8 cellular contexts compared by ENCODE assay signal in the genomic region with DNA sequence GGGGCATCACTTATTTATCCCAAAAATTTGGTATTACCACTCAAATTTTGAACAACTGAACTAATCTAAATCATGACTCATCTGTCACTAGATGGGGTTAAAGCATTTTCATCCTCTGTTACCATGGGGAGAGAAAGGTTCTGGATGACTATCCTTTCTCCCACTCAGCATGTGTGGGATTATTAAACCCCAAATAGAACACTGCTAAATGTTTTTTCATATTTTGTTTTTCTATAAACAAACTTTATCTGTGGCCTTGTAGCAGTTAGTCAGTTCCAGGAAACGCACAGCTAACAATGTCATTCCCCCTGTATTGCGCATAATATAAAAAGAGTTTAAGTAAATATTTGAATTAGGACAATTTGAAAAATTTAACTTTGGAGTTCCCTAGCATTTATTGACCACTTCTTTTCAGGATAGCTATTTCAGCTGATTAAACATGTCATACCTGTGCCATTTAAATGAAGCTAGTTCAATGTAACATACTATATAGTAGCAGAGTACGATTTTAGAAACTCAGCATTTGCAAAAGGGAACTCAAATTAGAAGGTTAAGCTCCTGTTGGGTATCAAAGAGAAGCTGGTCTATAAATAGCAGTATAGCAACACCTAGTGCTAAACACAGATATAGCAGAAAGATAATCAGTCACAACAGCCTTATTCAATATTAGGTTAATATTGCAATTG. TPM values are rescaled to one million over a fixed set of nuclear protein-coding genes. Genes with fewer than 3 reads are reported as not detected.
DNase-seq lines count a peak whose midpoint lies in the region; ATAC-seq, FAIRE-seq and TF ChIP-seq lines count a peak whose summit lies in the region.

No MANE protein-coding gene starts in this region.

- intact Hi-C loops in left lung (cut with DNase I) = no loop called here

- no peaks in the 10 kb centered on the region for H3K9me3 Mint-ChIP-seq in activated CD4-positive, alpha-beta memory T cell treated with anti-CD3 and anti-CD28 coated beads, Interleukin-2, amount 10 ng/mL, durations not matched to agents 7 days and 5 days

- no peak for TF ChIP-seq POLR2A in A549 (IDR thresholded peaks at IDR 0.05; ENCODE audit: low read length)

- peak; percentile 66 to 72 for TF ChIP-seq RAD21 in A549 (conservative IDR thresholded peaks at IDR 0.05 in 1 of 2, IDR thresholded peaks at IDR 0.05 in 1 of 2)

- H3K4me1 ChIP-seq in A549 (peaks cover 63% of the 10 kb centered on the region), left lung (peaks cover 14 to 55% of the 10 kb centered on the region in 2 donors)

- DNase-seq in A549 (ENCODE audit: low read depth in 1 of 2, low spot score in 1 of 2) (peak in 1 of 2 experiments; percentile 66), Kasumi-1 (lab: John Stamatoyannopoulos, UW) (peak; percentile 76 to 85), left lung (no peak)
- no peak for DNase-seq in activated CD4-positive, alpha-beta memory T cell treated with anti-CD3 and anti-CD28 coated beads, Interleukin-2, amount 10 ng/mL, durations not matched to agents 7 days and 5 days
- DNase-seq in NK-92 treated with Interleukin-12 subunit alpha and Interleukin-12 subunit beta, amount 100 ng/mL, for 24 hours (lab: John Stamatoyannopoulos, UW) = no peak

- no peak overlapping the region for H3K27ac Mint-ChIP-seq in activated CD4-positive, alpha-beta memory T cell treated with anti-CD3 and anti-CD28 coated beads, Interleukin-2, amount 10 ng/mL, durations not matched to agents 7 days and 5 days

- H3K4me3 Mint-ChIP-seq in activated CD4-positive, alpha-beta memory T cell treated with anti-CD3 and anti-CD28 coated beads, Interleukin-2, amount 10 ng/mL, durations not matched to agents 7 days and 5 days = no peak overlapping the region

- 4% methylated on average over 3 of the region's 3 CpGs for WGBS in A549 (ENCODE audit: missing lambda C conversion rate)

- TF ChIP-seq CTCF in A549 (IDR thresholded peaks at IDR 0.05) (peak; percentile 50), GM12875 (IDR thresholded peaks at IDR 0.05; ENCODE audit: borderline replicate concordance, insufficient read depth, low read depth, low read length) (peak; percentile 18; the same call in 1 of the 2 replicates), WI38 (IDR thresholded peaks at IDR 0.05; ENCODE audit: low read depth, low read length) (peak; percentile 8; the same call in 1 of the 2 replicates), left lung (IDR thresholded peaks at IDR 0.05) (peak; percentile 16 to 37)

- ATAC-seq in A549 (peak; percentile 55 to 58; a peak in 5 of 6 replicates), left lung (peak; percentile 76), GM19324 (IDR thresholded peaks at IDR 0.05; ENCODE audit: low FRiP score, unreplicated experiment) (no peak)

- no peaks in the 10 kb centered on the region for H3K36me3 ChIP-seq in left lung

- no peaks in the 10 kb centered on the region for H3K27me3 ChIP-seq in left lung

- CTCF ChIA-PET in A549 (lab: Yijun Ruan, JAX) = interaction anchor here (0.8 to 2.0 kb wide), 11 partner anchors 11 to 383 kb away, joined by 3 to 7 read pairs (median 5); no protein-coding TSS in a partner anchor
- CTCF ChIA-PET in activated CD4-positive, alpha-beta memory T cell treated with anti-CD3 and anti-CD28 coated beads, Interleukin-2, amount 10 ng/mL, durations not matched to agents 7 days and 5 days (lab: Charles Lee) = interaction anchor here (0.9 to 2.6 kb wide), 10 partner anchors 12 to 784 kb away, joined by 3 to 9 read pairs (median 5); no protein-coding TSS in a partner anchor

- H3K4me3 ChIP-seq in A549 = no peak overlapping the region
- H3K4me3 ChIP-seq in GM12875 (ENCODE audit: low read depth, low read length) = no peak overlapping the region
- H3K4me3 ChIP-seq in WI38 (ENCODE audit: low read depth, low read length) = no peak overlapping the region
- H3K4me3 ChIP-seq in left lung = no peak overlapping the region

- POLR2A ChIA-PET in A549 (lab: Yijun Ruan, JAX) = no interaction called here
- POLR2A ChIA-PET in activated CD4-positive, alpha-beta memory T cell treated with anti-CD3 and anti-CD28 coated beads, Interleukin-2, amount 10 ng/mL, durations not matched to agents 7 days and 5 days (lab: Charles Lee) = no interaction called here

- H3K36me3 Mint-ChIP-seq in activated CD4-positive, alpha-beta memory T cell treated with anti-CD3 and anti-CD28 coated beads, Interleukin-2, amount 10 ng/mL, durations not matched to agents 7 days and 5 days (ENCODE audit: low read depth) = no peaks in the 10 kb centered on the region

- no peaks in the 10 kb centered on the region for H3K4me1 Mint-ChIP-seq in activated CD4-positive, alpha-beta memory T cell treated with anti-CD3 and anti-CD28 coated beads, Interleukin-2, amount 10 ng/mL, durations not matched to agents 7 days and 5 days

- no peak for FAIRE-seq in A549 (lab: Jason Lieb, UNC)

- H3K27ac ChIP-seq in A549 = peak overlapping the region; percentile 56 to 76
- H3K27ac ChIP-seq in left lung = peak overlapping the region in 1 of 2 donors; percentile 55

- H3K27me3 Mint-ChIP-seq in activated CD4-positive, alpha-beta memory T cell treated with anti-CD3 and anti-CD28 coated beads, Interleukin-2, amount 10 ng/mL, durations not matched to agents 7 days and 5 days = peaks cover 14% of the 10 kb centered on the region

- peak overlapping the region; percentile 63 for H3K4me2 ChIP-seq in A549

- peak; percentile 22 to 27; a peak in 1 of 5 replicates for TF ChIP-seq EP300 in A549 (IDR thresholded peaks at IDR 0.05)

- H3K9me3 ChIP-seq in A549 = no peaks in the 10 kb centered on the region
- no peaks in the 10 kb centered on the region for H3K9me3 ChIP-seq in left lung

TF ChIP-seq in A549, 52 proteins besides CTCF, POLR2A, EP300 and RAD21 (continues in another document):
- TF ChIP-seq, protein P1, sequence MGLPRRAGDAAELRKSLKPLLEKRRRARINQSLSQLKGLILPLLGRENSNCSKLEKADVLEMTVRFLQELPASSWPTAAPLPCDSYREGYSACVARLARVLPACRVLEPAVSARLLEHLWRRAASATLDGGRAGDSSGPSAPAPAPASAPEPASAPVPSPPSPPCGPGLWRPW (IDR thresholded peaks at IDR 0.05) = no peak
- TF ChIP-seq CBX8 (IDR thresholded peaks at IDR 0.05) (no peak), BHLHE40 (IDR thresholded peaks at IDR 0.05; ENCODE audit: low read depth, low read length) (no peak), CEBPB (IDR thresholded peaks at IDR 0.05) (no peak), RNF2 (IDR thresholded peaks at IDR 0.05; ENCODE audit: borderline replicate concordance, low read depth) (no peak), POLR2AphosphoS2 (conservative IDR thresholded peaks at IDR 0.05; ENCODE audit: low read length) (no peak), CHD2 (IDR thresholded peaks at IDR 0.05; ENCODE audit: low read length, partially characterized antibody) (no peak), SREBF2 (IDR thresholded peaks at IDR 0.05) (no peak), HDAC2 (IDR thresholded peaks at IDR 0.05) (no peak)
- TF ChIP-seq, protein P2, sequence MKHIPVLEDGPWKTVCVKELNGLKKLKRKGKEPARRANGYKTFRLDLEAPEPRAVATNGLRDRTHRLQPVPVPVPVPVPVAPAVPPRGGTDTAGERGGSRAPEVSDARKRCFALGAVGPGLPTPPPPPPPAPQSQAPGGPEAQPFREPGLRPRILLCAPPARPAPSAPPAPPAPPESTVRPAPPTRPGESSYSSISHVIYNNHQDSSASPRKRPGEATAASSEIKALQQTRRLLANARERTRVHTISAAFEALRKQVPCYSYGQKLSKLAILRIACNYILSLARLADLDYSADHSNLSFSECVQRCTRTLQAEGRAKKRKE (CRISPR knock-in tag; IDR thresholded peaks at IDR 0.05; ENCODE audit: low read depth) = no peak
- TF ChIP-seq, protein P3, sequence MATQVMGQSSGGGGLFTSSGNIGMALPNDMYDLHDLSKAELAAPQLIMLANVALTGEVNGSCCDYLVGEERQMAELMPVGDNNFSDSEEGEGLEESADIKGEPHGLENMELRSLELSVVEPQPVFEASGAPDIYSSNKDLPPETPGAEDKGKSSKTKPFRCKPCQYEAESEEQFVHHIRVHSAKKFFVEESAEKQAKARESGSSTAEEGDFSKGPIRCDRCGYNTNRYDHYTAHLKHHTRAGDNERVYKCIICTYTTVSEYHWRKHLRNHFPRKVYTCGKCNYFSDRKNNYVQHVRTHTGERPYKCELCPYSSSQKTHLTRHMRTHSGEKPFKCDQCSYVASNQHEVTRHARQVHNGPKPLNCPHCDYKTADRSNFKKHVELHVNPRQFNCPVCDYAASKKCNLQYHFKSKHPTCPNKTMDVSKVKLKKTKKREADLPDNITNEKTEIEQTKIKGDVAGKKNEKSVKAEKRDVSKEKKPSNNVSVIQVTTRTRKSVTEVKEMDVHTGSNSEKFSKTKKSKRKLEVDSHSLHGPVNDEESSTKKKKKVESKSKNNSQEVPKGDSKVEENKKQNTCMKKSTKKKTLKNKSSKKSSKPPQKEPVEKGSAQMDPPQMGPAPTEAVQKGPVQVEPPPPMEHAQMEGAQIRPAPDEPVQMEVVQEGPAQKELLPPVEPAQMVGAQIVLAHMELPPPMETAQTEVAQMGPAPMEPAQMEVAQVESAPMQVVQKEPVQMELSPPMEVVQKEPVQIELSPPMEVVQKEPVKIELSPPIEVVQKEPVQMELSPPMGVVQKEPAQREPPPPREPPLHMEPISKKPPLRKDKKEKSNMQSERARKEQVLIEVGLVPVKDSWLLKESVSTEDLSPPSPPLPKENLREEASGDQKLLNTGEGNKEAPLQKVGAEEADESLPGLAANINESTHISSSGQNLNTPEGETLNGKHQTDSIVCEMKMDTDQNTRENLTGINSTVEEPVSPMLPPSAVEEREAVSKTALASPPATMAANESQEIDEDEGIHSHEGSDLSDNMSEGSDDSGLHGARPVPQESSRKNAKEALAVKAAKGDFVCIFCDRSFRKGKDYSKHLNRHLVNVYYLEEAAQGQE (IDR thresholded peaks at IDR 0.05) = no peak

RNA-seq across cellular contexts. Expression of a gene that starts 9.2 kb away (rescaled TPM):
- polyA plus RNA-seq in A549 (2011; rRNA removed) (not detected in 2 replicates), A549 (2017; fragmentation: RNase III; extraction: RNeasy Plus Mini Kit Qiagen cat#74134 plus additional on column Dnase treatment) (not detected in 3 replicates)
- not detected in 2 replicates for polyA plus RNA-seq in A549 (2012; cell fraction: cytosol; rRNA removed)
- polyA plus RNA-seq in A549 (2012; cell fraction: nucleus; rRNA removed) = not detected in 2 replicates
- not detected in 2 replicates for polyA minus RNA-seq in A549 (2011; rRNA and poly(A)+ RNA removed)
- 1 to 10 TPM in 1 of 2 donors, not detected in 1; 2.3 TPM for total RNA-seq in left lung
- not detected for total RNA-seq in activated CD4-positive, alpha-beta memory T cell treated with anti-CD3 and anti-CD28 coated beads, Interleukin-2, amount 10 ng/mL, durations not matched to agents 7 days and 5 days

RNA-seq across cellular contexts. Expression of a gene that starts 23.6 kb away (rescaled TPM):
- polyA plus RNA-seq in A549 (2011; rRNA removed) (26.6 and 27.2 TPM in 2 replicates), A549 (2017; fragmentation: RNase III; extraction: RNeasy Plus Mini Kit Qiagen cat#74134 plus additional on column Dnase treatment) (5.2 to 7.3 TPM (median 6.6 TPM) in 3 replicates)
- polyA plus RNA-seq in A549 (2012; cell fraction: cytosol; rRNA removed) = 4.6 and 6.0 TPM in 2 replicates
- 7.7 and 16.9 TPM in 2 replicates for polyA plus RNA-seq in A549 (2012; cell fraction: nucleus; rRNA removed)
- polyA minus RNA-seq in A549 (2011; rRNA and poly(A)+ RNA removed) = 36.8 and 43.7 TPM in 2 replicates
- total RNA-seq in left lung = 10 to 100 TPM; 18.5 to 18.7 TPM
- 1 to 10 TPM; 3.1 to 4.1 TPM for total RNA-seq in activated CD4-positive, alpha-beta memory T cell treated with anti-CD3 and anti-CD28 coated beads, Interleukin-2, amount 10 ng/mL, durations not matched to agents 7 days and 5 days

Comparison
In these comparisons a context has a peak if more than half of its experiments do, and no peak if none do; other contexts are left out.
1. DNase-seq: peak in Kasumi-1 (2 of 2); none in left lung (0 of 2), activated CD4-positive, alpha-beta memory T cell treated with anti-CD3 and anti-CD28 coated beads, Interleukin-2, amount 10 ng/mL, durations not matched to agents 7 days and 5 days (single experiment) and NK-92 treated with Interleukin-12 subunit alpha and Interleukin-12 subunit beta, amount 100 ng/mL, for 24 hours (single experiment).
2. Peak in every context shown above with its lines, with median percentiles within 50 percentile points of each other: CTCF ChIP-seq.